11 cellular contexts compared by ENCODE assay signal in genomic region chr7:963236-964078, GRCh38. TPM values are rescaled to one million over a fixed set of nuclear protein-coding genes. Genes with fewer than 3 reads are reported as not detected.
DNase-seq lines count a peak whose midpoint lies in the region; ATAC-seq, FAIRE-seq and TF ChIP-seq lines count a peak whose summit lies in the region.
"Had no signal": no experiment of that assay in that cellular context is flagged by ENCODE, and none has a peak within 500 bp of the region (broad histone marks: within the 10 kb centered on the region; RNA-seq: fewer than 3 reads in every experiment).

No MANE protein-coding gene starts in this region.

- no peaks in the 10 kb centered on the region for H3K27me3 ChIP-seq in cardiac muscle cell

- peaks cover 22% of the 10 kb centered on the region for H3K4me1 Mint-ChIP-seq in activated CD8-positive, alpha-beta T cell treated with anti-CD3 and anti-CD28 coated beads for 36 hours (ENCODE audit: low read depth)

- H3K4me1 ChIP-seq in cardiac muscle cell (ENCODE audit: low read depth) = peaks cover 26% of the 10 kb centered on the region
- H3K4me1 ChIP-seq in kidney (ENCODE audit: control insufficient read depth in 1 of 2, insufficient read depth in 1 of 2, low read depth in 1 of 2, low read length in 2 of 2) = peaks cover 5 to 13% of the 10 kb centered on the region in 2 donors

- no peaks in the 10 kb centered on the region for H3K9me3 Mint-ChIP-seq in activated CD8-positive, alpha-beta T cell treated with anti-CD3 and anti-CD28 coated beads for 36 hours

- no peak for FAIRE-seq in kidney (lab: Jason Lieb, UNC)
- FAIRE-seq: colon had no signal

- peaks cover 10% of the 10 kb centered on the region for H3K36me3 Mint-ChIP-seq in activated CD8-positive, alpha-beta T cell treated with anti-CD3 and anti-CD28 coated beads for 36 hours (ENCODE audit: low read depth)

- DNase-seq in cardiac muscle cell (ENCODE audit: low read depth in 1 of 2, low spot score in 1 of 2) = no peak
- DNase-seq in Right ventricle myocardium inferior (ENCODE audit: missing footprints) = no peak
- peak; percentile 38 for DNase-seq in activated CD8-positive, alpha-beta T cell treated with anti-CD3 and anti-CD28 coated beads for 36 hours
- peak; percentile 82 for DNase-seq in kidney
- DNase-seq in NCI-H1048 (lab: John Stamatoyannopoulos, UW) = no peak

- H3K36me3 ChIP-seq in cardiac muscle cell = peaks cover 4% of the 10 kb centered on the region
- H3K36me3 ChIP-seq in kidney (ENCODE audit: control insufficient read depth in 1 of 2, insufficient read depth in 2 of 2, low read length in 2 of 2) = peaks cover 5 to 10% of the 10 kb centered on the region in 2 donors

- H3K9me3 ChIP-seq in cardiac muscle cell (ENCODE audit: low read depth) = no peaks in the 10 kb centered on the region
- H3K9me3 ChIP-seq in kidney (ENCODE audit: control insufficient read depth in 1 of 2, low read length in 2 of 2) = no peaks in the 10 kb centered on the region

- no peak overlapping the region for H3K4me3 ChIP-seq in cardiac muscle cell
- no peak overlapping the region for H3K4me3 ChIP-seq in kidney (ENCODE audit: low read length in 2 of 2)

- H3K9ac ChIP-seq in kidney (ENCODE audit: low read length in 2 of 2) = peak overlapping the region in 1 of 2 donors; percentile 7
- H3K9ac ChIP-seq: KMS-11 had no signal

- intact Hi-C loops in Right ventricle myocardium inferior (cut with DNase I) (no loop called here), kidney (cut with DNase I) (no loop called here)
- intact Hi-C loops in activated CD8-positive, alpha-beta T cell treated with anti-CD3 and anti-CD28 coated beads for 36 hours (cut with micrococcal nuclease) = no loop called here

- POLR2A ChIA-PET in activated CD8-positive, alpha-beta T cell treated with anti-CD3 and anti-CD28 coated beads for 36 hours (lab: Charles Lee) = interaction anchor here (0.6 to 1.4 kb wide), 5 partner anchors 9 to 39 kb away, joined by 3 to 5 read pairs (median 3); partner anchors contain the start of genes ADAP1 and COX19

- CTCF ChIA-PET in activated CD8-positive, alpha-beta T cell treated with anti-CD3 and anti-CD28 coated beads for 36 hours (lab: Charles Lee) = interaction anchor here (1.1 to 1.3 kb wide), 2 partner anchors 10 to 30 kb away, joined by 4 to 6 read pairs; no protein-coding TSS in a partner anchor

- peak overlapping the region; percentile 98 for H3K27ac ChIP-seq in cardiac muscle cell
- no peak overlapping the region for H3K27ac ChIP-seq in kidney (ENCODE audit: low read depth in 2 of 2, low read length in 2 of 2)
- H3K27ac ChIP-seq: KMS-11 had no signal

- peak overlapping the region; percentile 10 for H3K4me3 Mint-ChIP-seq in activated CD8-positive, alpha-beta T cell treated with anti-CD3 and anti-CD28 coated beads for 36 hours

- no peaks in the 10 kb centered on the region for H3K27me3 Mint-ChIP-seq in activated CD8-positive, alpha-beta T cell treated with anti-CD3 and anti-CD28 coated beads for 36 hours

- H3K27ac Mint-ChIP-seq in activated CD8-positive, alpha-beta T cell treated with anti-CD3 and anti-CD28 coated beads for 36 hours = peak overlapping the region; percentile 22
- H3K27ac Mint-ChIP-seq: progenitor cell of endocrine pancreas had no signal

- TF ChIP-seq CTCF in cardiac muscle cell (IDR thresholded peaks at IDR 0.05; ENCODE audit: low read depth, low read length) (no peak), kidney (IDR thresholded peaks at IDR 0.05; ENCODE audit: borderline replicate concordance, extremely low read depth, insufficient read depth) (peak; percentile 9)
- TF ChIP-seq CTCF in activated CD8-positive, alpha-beta T cell treated with anti-CD3 and anti-CD28 coated beads for 36 hours (IDR thresholded peaks at IDR 0.05) = peak; percentile 29

- no peak for ATAC-seq in Right ventricle myocardium inferior
- peak; percentile 35 for ATAC-seq in activated CD8-positive, alpha-beta T cell treated with anti-CD3 and anti-CD28 coated beads for 36 hours
- no peak for ATAC-seq in GM19023 (IDR thresholded peaks at IDR 0.05; ENCODE audit: unreplicated experiment)
- ATAC-seq in GM21528 (IDR thresholded peaks at IDR 0.05; ENCODE audit: low FRiP score, unreplicated experiment) = no peak
- no peak for ATAC-seq in HG02571 (IDR thresholded peaks at IDR 0.05; ENCODE audit: unreplicated experiment)

RNA-seq across cellular contexts. Expression of gene ADAP1, which starts 9.0 kb away (rescaled TPM):
- total RNA-seq in cardiac muscle cell (12.0 and 12.8 TPM in 2 replicates), Right ventricle myocardium inferior (10.0 TPM), kidney (48.2 TPM)
- polyA plus RNA-seq in cardiac muscle cell (9.6 and 14.4 TPM in 2 replicates), kidney (ENCODE audit: insufficient read depth, low read depth, low replicate concordance) (36.4 TPM)
- 10 to 100 TPM; 34.6 to 40.9 TPM for total RNA-seq in activated CD8-positive, alpha-beta T cell treated with anti-CD3 and anti-CD28 coated beads for 36 hours

RNA-seq across cellular contexts. Expression of gene COX19, which starts 11.9 kb away (rescaled TPM):
- total RNA-seq in cardiac muscle cell (11.7 and 18.1 TPM in 2 replicates), Right ventricle myocardium inferior (8.2 TPM), kidney (14.7 TPM)
- polyA plus RNA-seq in cardiac muscle cell (18.3 and 23.6 TPM in 2 replicates), kidney (ENCODE audit: insufficient read depth, low read depth, low replicate concordance) (4.8 TPM)
- total RNA-seq in activated CD8-positive, alpha-beta T cell treated with anti-CD3 and anti-CD28 coated beads for 36 hours = 10 to 100 TPM; 15.5 to 18.0 TPM

RNA-seq across cellular contexts. Expression of gene CYP2W1, which starts 19.5 kb away (rescaled TPM):
- total RNA-seq in cardiac muscle cell (3.4 TPM in 1 of 2 replicates, not detected in the other), Right ventricle myocardium inferior (not detected), kidney (0.13 TPM)
- polyA plus RNA-seq in cardiac muscle cell (0.10 TPM in 1 of 2 replicates, not detected in the other), kidney (ENCODE audit: insufficient read depth, low read depth, low replicate concordance) (0.17 TPM)
- not detected for total RNA-seq in activated CD8-positive, alpha-beta T cell treated with anti-CD3 and anti-CD28 coated beads for 36 hours

Comparison
In these comparisons a context has a peak if more than half of its experiments do, and no peak if none do; other contexts are left out.
1. DNase-seq: peak in activated CD8-positive, alpha-beta T cell treated with anti-CD3 and anti-CD28 coated beads for 36 hours (single experiment) and kidney (single experiment); none in cardiac muscle cell (0 of 2), Right ventricle myocardium inferior (single experiment) and NCI-H1048 (single experiment).